ENCODE assay signal across 17 cellular contexts in the genomic region with DNA sequence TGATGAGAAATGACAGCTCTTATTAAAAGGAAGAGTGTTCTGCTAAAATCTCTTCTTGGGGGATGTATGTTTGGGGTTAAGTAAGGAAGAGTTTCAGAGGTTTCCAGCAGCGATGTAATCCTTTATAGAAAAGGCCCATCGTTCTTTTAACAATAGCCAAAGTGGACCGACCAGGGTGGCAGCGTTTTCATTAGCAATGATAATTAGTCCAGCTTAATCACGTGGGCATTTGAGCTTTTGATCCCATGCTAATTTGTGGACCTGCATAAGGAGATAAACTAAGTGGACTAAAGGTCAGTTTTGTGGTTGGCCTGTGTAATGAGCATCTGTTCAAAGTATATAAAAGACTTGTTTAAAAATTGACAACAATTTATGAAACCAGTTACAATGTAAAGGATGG.
A peak's percentile ranks its signal among the peaks of the same experiment; 100 is the strongest.
DNase-seq lines count a peak whose midpoint lies in the region; ATAC-seq, FAIRE-seq and TF ChIP-seq lines count a peak whose summit lies in the region.
"Had no signal": no experiment of that assay in that cellular context is flagged by ENCODE, and none has a peak within 500 bp of the region (broad histone marks: within the 10 kb centered on the region; RNA-seq: fewer than 3 reads in every experiment).

No MANE protein-coding gene starts in this region.

- FAIRE-seq in small intestine (lab: Jason Lieb, UNC): no peak
- FAIRE-seq: GM19239 had no signal

- no peak for ATAC-seq in upper lobe of left lung (ENCODE audit: low FRiP score in 2 of 2)
- ATAC-seq: PC-3 had no signal

- H3K4me3 ChIP-seq in NT2/D1 (ENCODE audit: insufficient read length, low read depth): no peak overlapping the region
- H3K4me3 ChIP-seq in iPS-18a (ENCODE audit: low read length): peak overlapping the region; percentile 39
- H3K4me3 ChIP-seq in small intestine (ENCODE audit: low read depth in 1 of 2, low read length in 2 of 2): no peak overlapping the region
- no peak overlapping the region for H3K4me3 ChIP-seq in upper lobe of left lung

- H3K27me3 ChIP-seq in NT2/D1 (ENCODE audit: insufficient read depth, insufficient read length) (no peaks in the 10 kb centered on the region), iPS-18a (ENCODE audit: control insufficient read depth, insufficient read depth, low read length) (no peaks in the 10 kb centered on the region), small intestine (ENCODE audit: control insufficient read depth in 2 of 2, insufficient read depth in 2 of 2, low read length in 2 of 2) (no peaks in the 10 kb centered on the region), upper lobe of left lung (no peaks in the 10 kb centered on the region)

- DNase-seq in NCI-H82 (lab: John Stamatoyannopoulos, UW) (peak; percentile 46), NCI-H82 treated with DMSO at 0.1 percent for 48 hours (lab: John Stamatoyannopoulos, UW; ENCODE audit: unreplicated experiment) (no peak), NT2/D1 (ENCODE audit: low read depth, low spot score) (peak; percentile 48), small intestine (peak; percentile 85), upper lobe of left lung (no peak), D341Med (ENCODE audit: low spot score) (no peak), NCI-H1436 (lab: John Stamatoyannopoulos, UW) (no peak)
- DNase-seq: AML-193, DMS79, NCI-H1105, NCI-H1694 treated with DMSO at 0.1 percent for 48 hours, NCI-H2081 treated with DMSO at 0.1 percent for 48 hours, NCI-H524 treated with DMSO at 0.1 percent for 48 hours, PC-3, SHP77 had no signal

- TF ChIP-seq POLR2A in upper lobe of left lung (IDR thresholded peaks at IDR 0.05): no peak

- H3K4me1 ChIP-seq in NT2/D1 (ENCODE audit: insufficient read depth, insufficient read length) (no peaks in the 10 kb centered on the region), iPS-18a (ENCODE audit: control insufficient read depth, low read depth, low read length) (peaks cover 59% of the 10 kb centered on the region), small intestine (ENCODE audit: control insufficient read depth in 2 of 2, insufficient read depth in 1 of 2, low read depth in 1 of 2, low read length in 1 of 2) (peaks cover 0 to 5% of the 10 kb centered on the region in 2 donors), upper lobe of left lung (peaks cover 0 to 3% (median 0%) of the 10 kb centered on the region in 4 donors)

- H3K9ac ChIP-seq in NT2/D1 (ENCODE audit: insufficient read length, low read depth) (no peak overlapping the region), iPS-18a (ENCODE audit: low read length) (no peak overlapping the region)

- H3K27ac ChIP-seq in iPS-18a (ENCODE audit: low read length) (peak overlapping the region; percentile 55), small intestine (ENCODE audit: low read depth in 1 of 2, low read length in 1 of 2) (no peak overlapping the region), upper lobe of left lung (no peak overlapping the region)

- no peak for TF ChIP-seq CTCF in upper lobe of left lung (IDR thresholded peaks at IDR 0.05)

- no peak for TF ChIP-seq EP300 in upper lobe of left lung (IDR thresholded peaks at IDR 0.05)

- H3K36me3 ChIP-seq in NT2/D1 (ENCODE audit: insufficient read depth, insufficient read length, low read length): peaks cover 4% of the 10 kb centered on the region
- no peaks in the 10 kb centered on the region for H3K36me3 ChIP-seq in iPS-18a (ENCODE audit: control insufficient read depth, low read depth, low read length)
- peaks cover 0 to 3% of the 10 kb centered on the region in 2 donors for H3K36me3 ChIP-seq in small intestine (ENCODE audit: control insufficient read depth in 2 of 2, insufficient read depth in 2 of 2, low read length in 2 of 2)
- no peaks in the 10 kb centered on the region for H3K36me3 ChIP-seq in upper lobe of left lung

- H3K9me3 ChIP-seq in NT2/D1 (ENCODE audit: insufficient read depth, low read length) (no peaks in the 10 kb centered on the region), iPS-18a (ENCODE audit: control insufficient read depth, low read depth, low read length) (no peaks in the 10 kb centered on the region), small intestine (ENCODE audit: control insufficient read depth, low read depth) (no peaks in the 10 kb centered on the region), upper lobe of left lung (no peaks in the 10 kb centered on the region)

- WGBS in small intestine, 3 donors: 29 to 50% (median 37%) methylated on average over 5 of the region's 5 CpGs
- 67 to 68% methylated on average over 5 of the region's 5 CpGs for WGBS in upper lobe of left lung, 2 donors

Comparison
In these comparisons a context has a peak if more than half of its experiments do, and no peak if none do; other contexts are left out.
1. DNase-seq: peak in NCI-H82 (single experiment), NT2/D1 (single experiment) and small intestine (single experiment); none in NCI-H82 treated with DMSO at 0.1 percent for 48 hours (single experiment), upper lobe of left lung (0 of 2), D341Med (single experiment) and NCI-H1436 (single experiment).